Comparison of ENCODE assay signal across 21 cellular contexts in the genomic region with DNA sequence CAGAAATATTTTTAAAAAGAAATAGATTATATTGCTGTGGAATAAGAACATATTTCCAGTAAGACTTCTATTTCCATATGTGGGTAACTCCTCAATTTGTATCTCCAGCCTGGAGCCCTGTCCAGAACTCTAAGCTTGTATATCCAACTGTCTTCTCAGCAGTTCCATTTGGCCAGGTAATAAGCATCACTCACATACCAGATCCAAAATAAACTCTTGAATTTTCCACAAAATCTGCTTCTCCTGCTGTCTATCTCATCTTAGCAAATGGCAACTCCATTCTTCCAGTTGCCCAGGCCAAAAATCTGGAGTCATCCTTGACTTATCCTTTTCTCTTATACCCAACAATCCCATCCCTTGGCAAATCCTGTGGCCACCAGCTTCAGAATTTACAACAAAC.
DNase-seq lines count a peak whose midpoint lies in the region; ATAC-seq and FAIRE-seq lines count a peak whose summit lies in the region.
"Had no signal": no experiment of that assay in that cellular context is flagged by ENCODE, and none has a peak within 500 bp of the region (broad histone marks: within the 10 kb centered on the region; RNA-seq: fewer than 3 reads in every experiment).

No MANE protein-coding gene starts in this region.

- H3K4me1 Mint-ChIP-seq in activated naive CD4-positive, alpha-beta T cell treated with anti-CD3 and anti-CD28 coated beads, Interleukin-2, amount 50 U/mL, for 24 hours, result no peaks in the 10 kb centered on the region
- H3K4me1 Mint-ChIP-seq in stimulated activated memory B cell treated with anti-CD40 and anti-IgM and Interleukin-4, amounts not matched to agents 10 μg/mL and 1 μg/mL and 100 μg/mL, for 72 hours, result peaks cover 13% of the 10 kb centered on the region

- FAIRE-seq in GM19239 (lab: Jason Lieb, UNC) (peak; percentile 11), HTR-8/SVneo (lab: Jason Lieb, UNC) (no peak)
- FAIRE-seq: A549, D721Med, GM12878, GM12892, GM18507 had no signal

- no peaks in the 10 kb centered on the region for H3K9me3 Mint-ChIP-seq in activated naive CD4-positive, alpha-beta T cell treated with anti-CD3 and anti-CD28 coated beads, Interleukin-2, amount 50 U/mL, for 24 hours
- no peaks in the 10 kb centered on the region for H3K9me3 Mint-ChIP-seq in stimulated activated memory B cell treated with anti-CD40 and anti-IgM and Interleukin-4, amounts not matched to agents 10 μg/mL and 1 μg/mL and 100 μg/mL, for 72 hours
- H3K9me3 Mint-ChIP-seq: CD4-positive, alpha-beta T cell had no signal

- peak overlapping the region; percentile 13 for H3K27ac Mint-ChIP-seq in activated naive CD4-positive, alpha-beta T cell treated with anti-CD3 and anti-CD28 coated beads, Interleukin-2, amount 50 U/mL, for 24 hours
- H3K27ac Mint-ChIP-seq in stimulated activated memory B cell treated with anti-CD40 and anti-IgM and Interleukin-4, amounts not matched to agents 10 μg/mL and 1 μg/mL and 100 μg/mL, for 72 hours, result peak overlapping the region; percentile 8
- H3K27ac Mint-ChIP-seq: B cell; CD4-positive, alpha-beta T cell; CD8-positive, alpha-beta T cell had no signal

- H3K27me3 Mint-ChIP-seq in activated naive CD4-positive, alpha-beta T cell treated with anti-CD3 and anti-CD28 coated beads, Interleukin-2, amount 50 U/mL, for 24 hours, result no peaks in the 10 kb centered on the region
- no peaks in the 10 kb centered on the region for H3K27me3 Mint-ChIP-seq in stimulated activated memory B cell treated with anti-CD40 and anti-IgM and Interleukin-4, amounts not matched to agents 10 μg/mL and 1 μg/mL and 100 μg/mL, for 72 hours
- H3K27me3 Mint-ChIP-seq: B cell; CD4-positive, alpha-beta T cell had no signal

- no peak for DNase-seq in activated naive CD4-positive, alpha-beta T cell treated with anti-CD3 and anti-CD28 coated beads, Interleukin-2, amount 50 U/mL, for 16 hours
- DNase-seq in GM19239 (ENCODE audit: insufficient read length, low spot score) (no peak), cerebellum (ENCODE audit: low spot score) (peak; percentile 23), HCEC 1CT (no peak), HTR-8/SVneo (ENCODE audit: insufficient read length, low spot score) (no peak), EL (no peak)
- DNase-seq: AML-193; Caco-2; Calu3; CD4-positive, alpha-beta T cell; CD8-positive, alpha-beta T cell; DMS79 treated with DMSO at 0.1 percent for 48 hours; GDM1 had no signal

- H3K4me3 Mint-ChIP-seq in activated naive CD4-positive, alpha-beta T cell treated with anti-CD3 and anti-CD28 coated beads, Interleukin-2, amount 50 U/mL, for 24 hours, result no peak overlapping the region
- no peak overlapping the region for H3K4me3 Mint-ChIP-seq in stimulated activated memory B cell treated with anti-CD40 and anti-IgM and Interleukin-4, amounts not matched to agents 10 μg/mL and 1 μg/mL and 100 μg/mL, for 72 hours
- H3K4me3 Mint-ChIP-seq: B cell; CD4-positive, alpha-beta T cell; CD8-positive, alpha-beta T cell had no signal

- H3K36me3 Mint-ChIP-seq in activated naive CD4-positive, alpha-beta T cell treated with anti-CD3 and anti-CD28 coated beads, Interleukin-2, amount 50 U/mL, for 24 hours, result peaks cover 32% of the 10 kb centered on the region
- peaks cover 48% of the 10 kb centered on the region for H3K36me3 Mint-ChIP-seq in stimulated activated memory B cell treated with anti-CD40 and anti-IgM and Interleukin-4, amounts not matched to agents 10 μg/mL and 1 μg/mL and 100 μg/mL, for 72 hours

- ATAC-seq in stimulated activated memory B cell treated with anti-CD40 and anti-IgM and Interleukin-4, amounts not matched to agents 10 μg/mL and 1 μg/mL and 100 μg/mL, for 72 hours, result no peak
- ATAC-seq: A549; CD8-positive, alpha-beta T cell; GM12878 had no signal
